17 cellular contexts compared by ENCODE assay signal in the genomic region with DNA sequence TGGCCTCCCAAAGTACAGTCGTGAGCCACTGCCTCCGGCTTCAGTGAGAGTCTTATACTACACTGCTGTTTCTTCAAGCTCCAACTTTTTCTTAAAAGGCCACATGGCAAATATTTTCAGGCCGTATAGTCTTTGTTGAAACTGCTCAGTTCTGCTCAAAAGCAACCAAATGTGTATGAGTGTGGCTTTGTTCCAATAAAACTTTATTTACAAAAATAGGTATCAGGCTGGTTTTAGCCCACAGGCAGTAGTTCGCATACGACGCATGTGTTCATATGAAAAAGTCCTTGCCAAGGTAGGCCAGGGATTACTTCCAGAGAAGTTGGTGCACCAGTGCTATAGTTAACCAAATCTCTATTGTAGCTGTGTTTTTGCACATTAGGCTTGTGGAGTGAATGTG. TPM values are rescaled to one million over a fixed set of nuclear protein-coding genes. Genes with fewer than 3 reads are reported as not detected.
DNase-seq lines count a peak whose midpoint lies in the region; ATAC-seq and TF ChIP-seq lines count a peak whose summit lies in the region.
"Had no signal": no experiment of that assay in that cellular context is flagged by ENCODE, and none has a peak within 500 bp of the region (broad histone marks: within the 10 kb centered on the region; RNA-seq: fewer than 3 reads in every experiment).

No MANE protein-coding gene starts in this region.

- no peak for ATAC-seq in heart left ventricle
- no peak for ATAC-seq in naive thymus-derived CD4-positive, alpha-beta T cell
- ATAC-seq: GM23338 had no signal

- peak overlapping the region in 5 of 9 donors; percentile 8 to 69 (median 26) for H3K27ac Mint-ChIP-seq in naive thymus-derived CD4-positive, alpha-beta T cell
- H3K27ac Mint-ChIP-seq: CD8-positive, alpha-beta memory T cell; GM23338 had no signal

- CTCF ChIA-PET in naive thymus-derived CD4-positive, alpha-beta T cell (lab: Charles Lee) = interaction anchor here (0.7 kb wide), 1 partner anchor 117 kb away, joined by 4 read pairs; no protein-coding TSS in a partner anchor

- H3K4me3 ChIP-seq in cardiac muscle cell = no peak overlapping the region
- no peak overlapping the region for H3K4me3 ChIP-seq in heart left ventricle
- no peak overlapping the region for H3K4me3 ChIP-seq in ascending aorta
- no peak overlapping the region for H3K4me3 ChIP-seq in naive thymus-derived CD4-positive, alpha-beta T cell (ENCODE audit: low read length)
- H3K4me3 ChIP-seq: BLaER1, GM23338 had no signal

- POLR2A ChIA-PET in naive thymus-derived CD4-positive, alpha-beta T cell (lab: Charles Lee) = interaction anchor here (0.8 kb wide), 1 partner anchor 10 kb away, joined by 3 read pairs; no protein-coding TSS in a partner anchor

- no peak for TF ChIP-seq CTCF in cardiac muscle cell (IDR thresholded peaks at IDR 0.05; ENCODE audit: low read depth, low read length)
- no peak for TF ChIP-seq CTCF in heart left ventricle (IDR thresholded peaks at IDR 0.05)
- no peak for TF ChIP-seq CTCF in ascending aorta (IDR thresholded peaks at IDR 0.05)

- H3K27me3 ChIP-seq in cardiac muscle cell (no peaks in the 10 kb centered on the region), heart left ventricle (no peaks in the 10 kb centered on the region), ascending aorta (no peaks in the 10 kb centered on the region)
- H3K27me3 ChIP-seq in naive thymus-derived CD4-positive, alpha-beta T cell (ENCODE audit: control insufficient read depth in 2 of 2, insufficient read depth in 2 of 2, low read length in 2 of 2) = no peaks in the 10 kb centered on the region
- H3K27me3 ChIP-seq: BLaER1 had no signal

- peaks cover 19% of the 10 kb centered on the region for H3K4me1 ChIP-seq in cardiac muscle cell (ENCODE audit: low read depth)
- peaks cover 6 to 64% (median 41%) of the 10 kb centered on the region in 12 donors for H3K4me1 ChIP-seq in heart left ventricle
- H3K4me1 ChIP-seq in ascending aorta = peaks cover 0 to 32% of the 10 kb centered on the region in 2 donors
- H3K4me1 ChIP-seq in naive thymus-derived CD4-positive, alpha-beta T cell (ENCODE audit: control insufficient read depth in 2 of 2, insufficient read depth in 2 of 2, low read length in 2 of 2) = peaks cover 8 to 11% of the 10 kb centered on the region in 2 donors

- intact Hi-C loops in heart left ventricle (cut with DNase I) (no loop called here), ascending aorta (cut with DNase I) (no loop called here)
- intact Hi-C loops in naive thymus-derived CD4-positive, alpha-beta T cell (cut with micrococcal nuclease) = no loop called here

- H3K4me3 Mint-ChIP-seq in naive thymus-derived CD4-positive, alpha-beta T cell = no peak overlapping the region
- H3K4me3 Mint-ChIP-seq: CD8-positive, alpha-beta memory T cell; GM23338 had no signal

- peaks cover 18 to 72% (median 38%) of the 10 kb centered on the region in 7 donors for H3K4me1 Mint-ChIP-seq in naive thymus-derived CD4-positive, alpha-beta T cell

- no peaks in the 10 kb centered on the region for H3K9me3 Mint-ChIP-seq in naive thymus-derived CD4-positive, alpha-beta T cell
- H3K9me3 Mint-ChIP-seq: CD8-positive, alpha-beta memory T cell; GM23338 had no signal

- peak overlapping the region; percentile 58 for H3K27ac ChIP-seq in cardiac muscle cell
- peak overlapping the region in 6 of 12 donors; percentile 42 to 76 (median 64) for H3K27ac ChIP-seq in heart left ventricle
- peak overlapping the region; percentile 54 to 66 for H3K27ac ChIP-seq in ascending aorta
- no peak overlapping the region for H3K27ac ChIP-seq in naive thymus-derived CD4-positive, alpha-beta T cell (ENCODE audit: low read depth, low read length)
- H3K27ac ChIP-seq: BLaER1 had no signal

- H3K27me3 Mint-ChIP-seq in naive thymus-derived CD4-positive, alpha-beta T cell = no peaks in the 10 kb centered on the region
- H3K27me3 Mint-ChIP-seq: CD8-positive, alpha-beta memory T cell had no signal

- H3K9me3 ChIP-seq in cardiac muscle cell (ENCODE audit: low read depth) (no peaks in the 10 kb centered on the region), heart left ventricle (no peaks in the 10 kb centered on the region), ascending aorta (no peaks in the 10 kb centered on the region)
- no peaks in the 10 kb centered on the region for H3K9me3 ChIP-seq in naive thymus-derived CD4-positive, alpha-beta T cell (ENCODE audit: control insufficient read depth in 2 of 3, low read length in 3 of 3)
- H3K9me3 ChIP-seq: BLaER1, Caco-2 had no signal

- TF ChIP-seq POLR2A in heart left ventricle (IDR thresholded peaks at IDR 0.05) = no peak

- H3K36me3 Mint-ChIP-seq in naive thymus-derived CD4-positive, alpha-beta T cell = peaks cover 0 to 22% (median 13%) of the 10 kb centered on the region in 5 donors

- WGBS in heart left ventricle, 4 donors = 93 to 96% (median 95%) methylated on average over 6 of the region's 6 CpGs

- no peaks in the 10 kb centered on the region for H3K36me3 ChIP-seq in cardiac muscle cell
- H3K36me3 ChIP-seq in heart left ventricle = peaks cover 0 to 6% (median 0%) of the 10 kb centered on the region in 9 donors
- H3K36me3 ChIP-seq in ascending aorta = peaks cover 0 to 4% of the 10 kb centered on the region in 2 donors
- no peaks in the 10 kb centered on the region for H3K36me3 ChIP-seq in naive thymus-derived CD4-positive, alpha-beta T cell (ENCODE audit: control insufficient read depth in 2 of 3, insufficient read depth in 3 of 3, low read length in 3 of 3)

- DNase-seq in cardiac muscle cell (ENCODE audit: low read depth in 1 of 2, low spot score in 1 of 2) = no peak
- DNase-seq in heart left ventricle = no peak
- DNase-seq in ascending aorta (ENCODE audit: low spot score in 2 of 2) = no peak
- no peak for DNase-seq in naive thymus-derived CD4-positive, alpha-beta T cell
- no peak for DNase-seq in activated naive CD4-positive, alpha-beta T cell treated with Interleukin-2 at 50 U/mL for 16 hours
- DNase-seq in HPDE6-E6E7 (ENCODE audit: extremely low spot score) = no peak
- no peak for DNase-seq in GF-D8 (lab: John Stamatoyannopoulos, UW)
- DNase-seq: 8988T; AML-193; Caco-2; CD8-positive, alpha-beta memory T cell; DND-41; GDM1; H7 had no signal

RNA-seq across cellular contexts. Expression of a gene that starts 6.2 kb away (rescaled TPM):
- total RNA-seq in cardiac muscle cell (71.9 and 99.8 TPM in 2 replicates), heart left ventricle (100 to 1,000 TPM in 2 of 9 donors, 10 to 100 TPM in 7; 69.9 to 150 (median 84.4) TPM), ascending aorta (129 TPM)
- polyA plus RNA-seq in cardiac muscle cell (56.8 and 68.3 TPM in 2 replicates), heart left ventricle (100 to 1,000 TPM in 1 of 2 donors, 10 to 100 TPM in 1; 83.1 to 104 TPM)
- total RNA-seq in naive thymus-derived CD4-positive, alpha-beta T cell = 10 to 100 TPM; 53.6 to 78.6 (median 68.1) TPM
- 10 to 100 TPM in 1 of 2 donors, 1 to 10 TPM in 1; 4.3 to 10.0 TPM for polyA plus RNA-seq in naive thymus-derived CD4-positive, alpha-beta T cell

RNA-seq across cellular contexts. Expression of a gene that starts 45.7 kb away (rescaled TPM):
- 6.7 and 6.9 TPM in 2 replicates for total RNA-seq in cardiac muscle cell
- 1.8 and 2.0 TPM in 2 replicates for polyA plus RNA-seq in cardiac muscle cell
- 10 to 100 TPM in 6 of 9 donors, 1 to 10 TPM in 3; 4.8 to 71.2 (median 17.8) TPM for total RNA-seq in heart left ventricle
- polyA plus RNA-seq in heart left ventricle = 10 to 100 TPM in 1 of 2 donors, 1 to 10 TPM in 1; 1.6 to 25.9 TPM
- total RNA-seq in ascending aorta = 5.7 TPM
- 1 to 10 TPM; 1.5 to 4.6 (median 2.1) TPM for total RNA-seq in naive thymus-derived CD4-positive, alpha-beta T cell
- polyA plus RNA-seq in naive thymus-derived CD4-positive, alpha-beta T cell = under 1 TPM in 1 of 2 donors, not detected in 1; 0.08 TPM
- total RNA-seq: HT-29 had no signal

RNA-seq across cellular contexts. Expression of a gene that starts 52.0 kb away (rescaled TPM):
- 0.51 TPM in 1 of 2 replicates, not detected in the other for total RNA-seq in cardiac muscle cell
- not detected in 2 replicates for polyA plus RNA-seq in cardiac muscle cell
- total RNA-seq in heart left ventricle = not detected
- not detected for polyA plus RNA-seq in heart left ventricle
- total RNA-seq in ascending aorta = not detected
- total RNA-seq in naive thymus-derived CD4-positive, alpha-beta T cell = not detected
- not detected for polyA plus RNA-seq in naive thymus-derived CD4-positive, alpha-beta T cell
- total RNA-seq: CD8-positive, alpha-beta memory T cell; GM23338; HT-29 had no signal
- polyA plus RNA-seq: CD8-positive, alpha-beta memory T cell had no signal
